Comparison of ENCODE assay signal across 20 cellular contexts in genomic region chr2:238448031-238448955, GRCh38. TPM values are rescaled to one million over a fixed set of nuclear protein-coding genes. Genes with fewer than 3 reads are reported as not detected.
DNase-seq lines count a peak whose midpoint lies in the region; ATAC-seq and TF ChIP-seq lines count a peak whose summit lies in the region.
"Had no signal": no experiment of that assay in that cellular context is flagged by ENCODE, and none has a peak within 500 bp of the region (broad histone marks: within the 10 kb centered on the region; RNA-seq: fewer than 3 reads in every experiment).

No MANE protein-coding gene starts in this region.

- 73 to 89% methylated on average over 10 to 11 of the region's 19 CpGs for WGBS in esophagus squamous epithelium, 2 donors

- CTCF ChIA-PET in AG04450 (lab: Charles Lee): no interaction called here
- CTCF ChIA-PET in activated CD8-positive, alpha-beta T cell treated with anti-CD3 and anti-CD28 coated beads, Interleukin-2, amount 10 ng/mL, durations not matched to agents 7 days and 5 days (lab: Charles Lee): interaction anchor here (1.4 kb wide), 1 partner anchor 77 kb away, joined by 4 read pairs; no protein-coding TSS in a partner anchor
- CTCF ChIA-PET in GM10248 (lab: Yijun Ruan, JAX): interaction anchor here (1.5 kb wide), 1 partner anchor 13 kb away, joined by 3 read pairs; no protein-coding TSS in a partner anchor

- no peaks in the 10 kb centered on the region for H3K27me3 Mint-ChIP-seq in activated CD8-positive, alpha-beta T cell treated with anti-CD3 and anti-CD28 coated beads, Interleukin-2, amount 10 ng/mL, durations not matched to agents 7 days and 5 days (ENCODE audit: low read depth)

- TF ChIP-seq CTCF in AG04450 (IDR thresholded peaks at IDR 0.05; ENCODE audit: low read depth, low read length) (no peak), mucosa of descending colon (IDR thresholded peaks at IDR 0.05) (no peak), GM10248 (IDR thresholded peaks at IDR 0.05; ENCODE audit: control extremely low read depth, extremely low read depth, low read depth, missing control alignments) (no peak), esophagus squamous epithelium (IDR thresholded peaks at IDR 0.05) (no peak)

- peaks cover 14% of the 10 kb centered on the region for H3K36me3 ChIP-seq in mucosa of descending colon (ENCODE audit: low read depth)
- H3K36me3 ChIP-seq in esophagus squamous epithelium: peaks cover 21 to 95% (median 30%) of the 10 kb centered on the region in 3 donors

- intact Hi-C loops in mucosa of descending colon (cut with DNase I, micrococcal nuclease): no loop called here
- intact Hi-C loops in esophagus squamous epithelium (cut with DNase I): no loop called here

- peaks cover 3% of the 10 kb centered on the region for H3K9me3 Mint-ChIP-seq in activated CD8-positive, alpha-beta T cell treated with anti-CD3 and anti-CD28 coated beads, Interleukin-2, amount 10 ng/mL, durations not matched to agents 7 days and 5 days (ENCODE audit: insufficient read depth)
- H3K9me3 Mint-ChIP-seq: neural crest cell had no signal

- H3K9me3 ChIP-seq in AG04450 (ENCODE audit: control insufficient read depth, insufficient read depth, low read length) (no peaks in the 10 kb centered on the region), mucosa of descending colon (no peaks in the 10 kb centered on the region), esophagus squamous epithelium (no peaks in the 10 kb centered on the region)
- H3K9me3 ChIP-seq: ascending aorta, prostate gland, upper lobe of left lung had no signal

- H3K4me3 ChIP-seq in AG04450 (ENCODE audit: low read depth, low read length): no peak overlapping the region
- H3K4me3 ChIP-seq in mucosa of descending colon: no peak overlapping the region
- H3K4me3 ChIP-seq in esophagus squamous epithelium: no peak overlapping the region
- H3K4me3 ChIP-seq: ascending aorta, prostate gland, skin epidermis, upper lobe of left lung had no signal

- no peaks in the 10 kb centered on the region for H3K27me3 ChIP-seq in AG04450 (ENCODE audit: control insufficient read depth, insufficient read depth, low read length)
- H3K27me3 ChIP-seq in esophagus squamous epithelium: no peaks in the 10 kb centered on the region
- H3K27me3 ChIP-seq: ascending aorta, upper lobe of left lung had no signal

- no peak overlapping the region for H3K4me3 Mint-ChIP-seq in activated CD8-positive, alpha-beta T cell treated with anti-CD3 and anti-CD28 coated beads, Interleukin-2, amount 10 ng/mL, durations not matched to agents 7 days and 5 days
- H3K4me3 Mint-ChIP-seq: neural crest cell had no signal

- DNase-seq in AG04450 (ENCODE audit: low read depth, low spot score) (no peak), AG20443 (ENCODE audit: low spot score) (peak; percentile 6), mucosa of descending colon (no peak), GM10248 (ENCODE audit: extremely low spot score) (no peak), esophagus squamous epithelium (lab: John Stamatoyannopoulos, UW) (no peak)
- DNase-seq in activated CD8-positive, alpha-beta T cell treated with anti-CD3 and anti-CD28 coated beads, Interleukin-2, amount 10 ng/mL, durations not matched to agents 7 days and 5 days: peak; percentile 20
- DNase-seq: activated effector memory CD4-positive, alpha-beta T cell treated with Interleukin-2 at 50 U/mL for 16 hours; AML-193; DMS79 treated with DMSO at 0.1 percent for 48 hours; effector CD4-positive, alpha-beta T cell; left cardiac atrium; NCI-H1105; stimulated activated CD4-positive, alpha-beta T cell treated with anti-CD3 and anti-CD28 coated beads, Interleukin-2, amount 100 ng/mL, for 48 hours; upper lobe of left lung; WERI-Rb-1 had no signal

- peak overlapping the region; percentile 21 for H3K27ac ChIP-seq in AG04450 (ENCODE audit: low read depth, low read length)
- no peak overlapping the region for H3K27ac ChIP-seq in esophagus squamous epithelium
- H3K27ac ChIP-seq: ascending aorta, prostate gland, WERI-Rb-1 had no signal

- H3K4me1 ChIP-seq in mucosa of descending colon (ENCODE audit: low read depth) (no peaks in the 10 kb centered on the region), esophagus squamous epithelium (peaks cover 0 to 4% (median 0%) of the 10 kb centered on the region in 3 donors)
- H3K4me1 ChIP-seq: ascending aorta, prostate gland had no signal

- H3K36me3 Mint-ChIP-seq in activated CD8-positive, alpha-beta T cell treated with anti-CD3 and anti-CD28 coated beads, Interleukin-2, amount 10 ng/mL, durations not matched to agents 7 days and 5 days (ENCODE audit: low read depth): peaks cover 79% of the 10 kb centered on the region

- no peak for TF ChIP-seq POLR2A in esophagus squamous epithelium (IDR thresholded peaks at IDR 0.05)

- no peak for ATAC-seq in activated CD8-positive, alpha-beta T cell treated with anti-CD3 and anti-CD28 coated beads, Interleukin-2, amount 10 ng/mL, durations not matched to agents 7 days and 5 days
- ATAC-seq in mucosa of descending colon (peak; percentile 10), HG03342 (IDR thresholded peaks at IDR 0.05; ENCODE audit: unreplicated experiment) (no peak)
- ATAC-seq: left cardiac atrium had no signal

- peaks cover 14% of the 10 kb centered on the region for H3K4me1 Mint-ChIP-seq in activated CD8-positive, alpha-beta T cell treated with anti-CD3 and anti-CD28 coated beads, Interleukin-2, amount 10 ng/mL, durations not matched to agents 7 days and 5 days (ENCODE audit: low read depth)

- peak overlapping the region; percentile 36 for H3K27ac Mint-ChIP-seq in activated CD8-positive, alpha-beta T cell treated with anti-CD3 and anti-CD28 coated beads, Interleukin-2, amount 10 ng/mL, durations not matched to agents 7 days and 5 days

- POLR2A ChIA-PET in AG04450 (lab: Yijun Ruan, JAX): no interaction called here
- POLR2A ChIA-PET in activated CD8-positive, alpha-beta T cell treated with anti-CD3 and anti-CD28 coated beads, Interleukin-2, amount 10 ng/mL, durations not matched to agents 7 days and 5 days (lab: Charles Lee): interaction anchor here (0.9 to 1.1 kb wide), 2 partner anchors 10 to 21 kb away, joined by 3 read pairs; no protein-coding TSS in a partner anchor
- POLR2A ChIA-PET in GM10248 (lab: Yijun Ruan, JAX): no interaction called here

RNA-seq across cellular contexts. Expression of gene ASB1, which starts 21.6 kb away (rescaled TPM):
- polyA plus RNA-seq in AG04450 (2011; rRNA removed): 29.8 and 30.5 TPM in 2 replicates
- 25.0 and 35.0 TPM in 2 replicates for polyA minus RNA-seq in AG04450 (2011; rRNA and poly(A)+ RNA removed)
- 10 to 100 TPM; 27.9 to 31.0 TPM for total RNA-seq in activated CD8-positive, alpha-beta T cell treated with anti-CD3 and anti-CD28 coated beads, Interleukin-2, amount 10 ng/mL, durations not matched to agents 7 days and 5 days
- total RNA-seq in mucosa of descending colon (10 to 100 TPM; 23.5 to 41.7 (median 24.6) TPM), esophagus squamous epithelium (10 to 100 TPM in 1 of 4 donors, 1 to 10 TPM in 3; 3.9 to 17.7 (median 8.9) TPM)

Comparison
In these comparisons a context has a peak if more than half of its experiments do, and no peak if none do; other contexts are left out.
1. DNase-seq: peak in AG20443 (single experiment) and activated CD8-positive, alpha-beta T cell treated with anti-CD3 and anti-CD28 coated beads, Interleukin-2, amount 10 ng/mL, durations not matched to agents 7 days and 5 days (single experiment); none in AG04450 (single experiment), mucosa of descending colon (0 of 3), GM10248 (single experiment) and esophagus squamous epithelium (single experiment).